8 cellular contexts compared by ENCODE assay signal in genomic region chr19:32374362-32374761, GRCh38. TPM values are rescaled to one million over a fixed set of nuclear protein-coding genes. Genes with fewer than 3 reads are reported as not detected.
DNase-seq lines count a peak whose midpoint lies in the region; ATAC-seq, FAIRE-seq and TF ChIP-seq lines count a peak whose summit lies in the region.
"Not testable (repeated sequence)": the region's sequence is repeated elsewhere in the genome, so short reads cannot be mapped to it uniquely, and the experiment has no call there.

No MANE protein-coding gene starts in this region.

- not testable (repeated sequence) for H3K9me1 ChIP-seq in K562 (ENCODE audit: control insufficient read depth, insufficient read depth, low read length); keratinocyte (ENCODE audit: control insufficient read depth, extremely low read depth, insufficient read depth, low read length)

- H3K27me3 ChIP-seq in K562 (ENCODE audit: control insufficient read depth in 2 of 2, insufficient read depth in 2 of 2, low read length in 2 of 2); esophagus muscularis mucosa; keratinocyte (ENCODE audit: control insufficient read depth, extremely low read depth, insufficient read depth, low read length); skeletal muscle satellite cell (ENCODE audit: control insufficient read depth, insufficient read depth, low read length); upper lobe of left lung: not testable (repeated sequence)

- H2AFZ ChIP-seq in K562 (ENCODE audit: low read depth, low read length) = peak overlapping the region; percentile 56; the same call in 1 of the 2 replicates
- not testable (repeated sequence) for H2AFZ ChIP-seq in keratinocyte (ENCODE audit: control insufficient read depth, low read length)

- peak overlapping the region; percentile 64 for H3K27ac ChIP-seq in RWPE1
- H3K27ac ChIP-seq in K562 (ENCODE audit: extremely low read depth, low read depth, low read length) = peak overlapping the region; percentile 93
- H3K27ac ChIP-seq in esophagus muscularis mucosa (replicated peaks in 1 of 4) = peak overlapping the region; percentile 24 to 68 (median 54)
- H3K27ac ChIP-seq in keratinocyte (ENCODE audit: control insufficient read depth, insufficient read depth, low read length) = peak overlapping the region; percentile 47
- H3K27ac ChIP-seq in upper lobe of left lung = peak overlapping the region in 3 of 4 donors; percentile 35 to 68 (median 53)

- H3K4me3 Mint-ChIP-seq in nephron = not testable (repeated sequence)

- TF ChIP-seq EP300 in K562 (IDR thresholded peaks at IDR 0.05; ENCODE audit: low read length); esophagus muscularis mucosa (IDR thresholded peaks at IDR 0.05); upper lobe of left lung (IDR thresholded peaks at IDR 0.05): not testable (repeated sequence)

- H3K36me3 ChIP-seq in K562 (ENCODE audit: control insufficient read depth, insufficient read depth, low read length) (peaks cover 71% of the 10 kb centered on the region), esophagus muscularis mucosa (peaks cover 5 to 62% (median 29%) of the 10 kb centered on the region in 4 donors), skeletal muscle satellite cell (ENCODE audit: insufficient read depth, low read length) (peaks cover 25% of the 10 kb centered on the region), upper lobe of left lung (peaks cover 0 to 38% (median 3%) of the 10 kb centered on the region in 4 donors)
- H3K36me3 ChIP-seq in keratinocyte (ENCODE audit: control insufficient read depth in 2 of 2, extremely low read depth in 1 of 2, insufficient read depth in 2 of 2, low read length in 2 of 2) = not testable (repeated sequence)

- ATAC-seq in K562 = peak; percentile 20; the same call in 1 of the 3 replicates
- ATAC-seq in upper lobe of left lung (ENCODE audit: low FRiP score in 2 of 2) = not testable (repeated sequence)

- TF ChIP-seq RAD21 in K562 (CRISPR knock-in tag; conservative IDR thresholded peaks at IDR 0.05 in 1 of 2, IDR thresholded peaks at IDR 0.05 in 1 of 2) = not testable (repeated sequence)

- CTCF ChIA-PET in RWPE1 (lab: Yijun Ruan, JAX) (interaction anchor here (0.6 kb wide), 1 partner anchor 589 kb away, joined by 3 read pairs; no protein-coding TSS in a partner anchor), K562 (lab: Yijun Ruan, JAX; ENCODE audit: low intra/inter-chr PET ratio) (interaction anchor here (0.7 kb wide), 1 partner anchor 85 kb away, joined by 4 read pairs; no protein-coding TSS in a partner anchor)

- not testable (repeated sequence) for H3K4me3 ChIP-seq in K562; esophagus muscularis mucosa; keratinocyte (ENCODE audit: control insufficient read depth in 2 of 3, extremely low read depth in 1 of 3, insufficient read depth in 2 of 3, low read depth in 1 of 3, low read length in 3 of 3); upper lobe of left lung
- H3K4me3 ChIP-seq in skeletal muscle satellite cell (ENCODE audit: low read length) = peak overlapping the region; percentile 29

- in situ Hi-C loops in K562 (cut with MboI) = not testable (repeated sequence)

- POLR2A ChIA-PET in RWPE1 (lab: Yijun Ruan, JAX; ENCODE audit: low non-redundant PET) = not testable (repeated sequence)
- POLR2A ChIA-PET in K562 (lab: Yijun Ruan, JAX) = interaction anchor here (0.6 to 1.6 kb wide), 5 partner anchors 11 to 87 kb away, joined by 3 to 5 read pairs (median 4); no protein-coding TSS in a partner anchor

- not testable (repeated sequence) for BruUV-seq in K562 (replicated peaks; lab: Mats Ljungman, UMichigan)

- WGBS in K562 (ENCODE audit: insufficient coverage, low coverage, missing lambda C conversion rate) = 33% methylated on average over 2 of the region's 3 CpGs
- 97% methylated on average over 3 of the region's 3 CpGs for WGBS in esophagus muscularis mucosa
- WGBS in upper lobe of left lung, 2 donors = 85 to 97% methylated on average over 3 of the region's 3 CpGs

- peak; percentile 21 for DNase-seq in DMS53 (lab: John Stamatoyannopoulos, UW)
- not testable (repeated sequence) for DNase-seq in RWPE1 (ENCODE audit: low spot score); K562 (ENCODE audit: extremely low read depth in 1 of 4, low spot score in 3 of 4); esophagus muscularis mucosa (ENCODE audit: extremely low spot score); keratinocyte (ENCODE audit: low read depth, low spot score); upper lobe of left lung

- not testable (repeated sequence) for TF ChIP-seq CTCF in RWPE1 (conservative IDR thresholded peaks at IDR 0.05; ENCODE audit: low read depth); K562 (IDR thresholded peaks at IDR 0.05 in 2 of 3, conservative IDR thresholded peaks at IDR 0.05 in 1 of 3; ENCODE audit: insufficient read depth in 2 of 3, low read depth in 1 of 3, low read length in 3 of 3); esophagus muscularis mucosa (IDR thresholded peaks at IDR 0.05); keratinocyte (optimal IDR thresholded peaks at IDR 0.05 in 1 of 3, IDR thresholded peaks at IDR 0.05 in 1 of 3, conservative IDR thresholded peaks at IDR 0.05 in 1 of 3; ENCODE audit: extremely low read depth in 1 of 3, insufficient read depth in 2 of 3, low read length in 3 of 3); nephron (IDR thresholded peaks at IDR 0.05; ENCODE audit: unreplicated experiment in 3 of 3); upper lobe of left lung (IDR thresholded peaks at IDR 0.05)

- not testable (repeated sequence) for H3K9me3 ChIP-seq in K562 (replicated peaks; ENCODE audit: control insufficient read depth, insufficient read depth, low read depth, low read length); esophagus muscularis mucosa; keratinocyte (ENCODE audit: control insufficient read depth, low read depth, low read length); skeletal muscle satellite cell (replicated peaks; ENCODE audit: low read length); upper lobe of left lung

- dilution Hi-C loops in keratinocyte (cut with MboI; ENCODE audit: extremely low pct_ligation_motif_present, low sequenced_read_pairs) = not testable (repeated sequence)

- H3K4me2 ChIP-seq in K562 (ENCODE audit: insufficient read depth, low read length) (peak overlapping the region; percentile 67; the same call in 1 of the 2 replicates), skeletal muscle satellite cell (ENCODE audit: low read length) (peak overlapping the region; percentile 69)
- H3K4me2 ChIP-seq in keratinocyte (ENCODE audit: control insufficient read depth, extremely low read depth, insufficient read depth, low read depth, low read length) = not testable (repeated sequence)

- H3K79me2 ChIP-seq in K562 (ENCODE audit: control insufficient read depth, insufficient read depth, low read length) = peaks cover 38% of the 10 kb centered on the region
- H3K79me2 ChIP-seq in keratinocyte (ENCODE audit: control insufficient read depth, insufficient read depth, low read length) = not testable (repeated sequence)

- H3K9ac ChIP-seq in K562 (ENCODE audit: insufficient read depth in 1 of 2, low read depth in 2 of 2, low read length in 2 of 2) (peak overlapping the region in 1 of 2 experiments; percentile 62; a peak in 2 of 4 replicates), skeletal muscle satellite cell (ENCODE audit: low read depth, low read length) (peak overlapping the region; percentile 37)
- not testable (repeated sequence) for H3K9ac ChIP-seq in keratinocyte (ENCODE audit: control insufficient read depth, extremely low read depth, insufficient read depth, low read length)

- TF ChIP-seq POLR2A in K562 (conservative IDR thresholded peaks at IDR 0.05); esophagus muscularis mucosa (IDR thresholded peaks at IDR 0.05; ENCODE audit: low read depth); upper lobe of left lung (IDR thresholded peaks at IDR 0.05): not testable (repeated sequence)

- not testable (repeated sequence) for FAIRE-seq in K562 (lab: Jason Lieb, UNC); keratinocyte (lab: Jason Lieb, UNC)

- H3K4me1 ChIP-seq in K562 (replicated peaks in 1 of 2; ENCODE audit: control insufficient read depth in 2 of 2, insufficient read depth in 2 of 2, low read length in 2 of 2) (peaks cover 4 to 28% of the 10 kb centered on the region in 2 experiments; a peak in 4 of 5 replicates), esophagus muscularis mucosa (peaks cover 18 to 24% (median 19%) of the 10 kb centered on the region in 4 donors), keratinocyte (ENCODE audit: control insufficient read depth, extremely low read depth, insufficient read depth, low read length) (peaks cover 17% of the 10 kb centered on the region), skeletal muscle satellite cell (ENCODE audit: control insufficient read depth, insufficient read depth, low read length) (peaks cover 23% of the 10 kb centered on the region), upper lobe of left lung (peaks cover 0 to 12% (median 6%) of the 10 kb centered on the region in 4 donors)

- H4K20me1 ChIP-seq in K562 (replicated peaks; ENCODE audit: control insufficient read depth, insufficient read depth, low read length); keratinocyte (ENCODE audit: control insufficient read depth, extremely low read depth, insufficient read depth, low read length): not testable (repeated sequence)

- not testable (repeated sequence) for H3K27me3 Mint-ChIP-seq in nephron (ENCODE audit: low read depth)

- H3K4me1 Mint-ChIP-seq in nephron = peaks cover 15% of the 10 kb centered on the region

- H3K9me3 Mint-ChIP-seq in nephron = not testable (repeated sequence)

- peaks cover 67% of the 10 kb centered on the region for H3K36me3 Mint-ChIP-seq in nephron (ENCODE audit: low read depth)

- H3K27ac Mint-ChIP-seq in nephron = peak overlapping the region; percentile 70 to 87 (median 86)

- intact Hi-C loops in K562 (cut with micrococcal nuclease); esophagus muscularis mucosa (cut with DNase I): not testable (repeated sequence)

RNA-seq across cellular contexts. Expression of gene ZNF507, which starts 29.0 kb away (rescaled TPM):
- 20.4 and 74.7 TPM in 2 replicates for total RNA-seq in K562 (2011; cell fraction: chromatin; rRNA removed; ENCODE audit: low replicate concordance)
- 9.5 and 13.7 TPM in 2 replicates for total RNA-seq in K562 (2011; cell fraction: nucleolus; rRNA removed)
- total RNA-seq in K562 (2011; cell fraction: nucleoplasm; rRNA removed) = 27.4 and 35.9 TPM in 2 replicates
- total RNA-seq in K562 (2014; rRNA removed) (7.8 and 9.2 TPM in 2 replicates), K562 (2014; rRNA removed; fragmentation: Illumina TruSeq; extraction: Trizol) (10.4 and 11.8 TPM in 2 replicates), K562 (2015; rRNA removed; fragmentation: Illumina TruSeq; extraction: Trizol) (9.5 and 10.1 TPM in 2 replicates), K562 (2021) (15.1 and 18.1 TPM in 2 replicates), esophagus muscularis mucosa (10 to 100 TPM; 12.6 to 19.1 (median 17.9) TPM), upper lobe of left lung (10 to 100 TPM; 13.0 to 27.2 (median 17.5) TPM)
- polyA plus RNA-seq in K562 (2011; rRNA removed) (22.4 and 25.0 TPM in 2 replicates), K562 (2014; fragmentation: Illumina TruSeq; extraction: Trizol) (16.8 and 17.8 TPM in 2 replicates), K562 (2014; fragmentation: Nextera tagmentation; extraction: Ambion mirVana) (1 to 10 TPM; 2.9 to 3.2 TPM), K562 (2014; rRNA removed) (11.2 and 12.0 TPM in 2 replicates), keratinocyte (6.9 to 10.2 TPM (median 9.0 TPM) in 3 replicates)
- 6.0 and 11.1 TPM in 2 replicates for polyA plus RNA-seq in K562 (2011; cell fraction: cytosol; rRNA removed)
- polyA plus RNA-seq in K562 (2011; cell fraction: nucleus; rRNA removed) = 17.7 and 20.0 TPM in 2 replicates
- polyA plus RNA-seq in K562 (2012) = 7.5 and 8.7 TPM in 2 replicates
- polyA minus RNA-seq in K562 (2011; rRNA and poly(A)+ RNA removed) = 45.8 and 57.4 TPM in 2 replicates
- 12.8 and 13.5 TPM in 2 replicates for polyA minus RNA-seq in K562 (2011; cell fraction: cytosol; rRNA and poly(A)+ RNA removed)
- polyA minus RNA-seq in K562 (2011; cell fraction: nucleus; rRNA and poly(A)+ RNA removed) = 18.2 and 29.5 TPM in 2 replicates
- polyA plus RNA-seq in keratinocyte (2011; ENCODE audit: low read depth) = 2.7 TPM
- polyA plus RNA-seq in keratinocyte (2011; cell fraction: cytosol; rRNA removed) = 3.4 and 6.1 TPM in 2 replicates
- polyA plus RNA-seq in keratinocyte (2011; cell fraction: nucleus; rRNA removed) = 10.3 and 12.9 TPM in 2 replicates
- polyA plus RNA-seq in keratinocyte (2012; ENCODE audit: low replicate concordance) = 2.6 and 5.7 TPM in 2 replicates
- 4.0 to 14.4 TPM (median 7.1 TPM) in 3 replicates for polyA minus RNA-seq in keratinocyte
- 2.1 TPM for polyA minus RNA-seq in keratinocyte (2011; cell fraction: cytosol; rRNA and poly(A)+ RNA removed)
- 4.7 and 12.4 TPM in 2 replicates for polyA minus RNA-seq in keratinocyte (2011; cell fraction: nucleus; rRNA and poly(A)+ RNA removed)
- total RNA-seq in skeletal muscle satellite cell (2012; rRNA removed) = 8.3 and 8.6 TPM in 2 replicates

RNA-seq across cellular contexts. Expression of gene DPY19L3, which starts 31.2 kb away (rescaled TPM):
- total RNA-seq in K562 (2011; cell fraction: chromatin; rRNA removed; ENCODE audit: low replicate concordance) = 95.7 and 203 TPM in 2 replicates
- 66.5 and 77.7 TPM in 2 replicates for total RNA-seq in K562 (2011; cell fraction: nucleolus; rRNA removed)
- total RNA-seq in K562 (2011; cell fraction: nucleoplasm; rRNA removed) = 69.9 and 110 TPM in 2 replicates
- total RNA-seq in K562 (2014; rRNA removed) (18.8 and 39.7 TPM in 2 replicates), K562 (2014; rRNA removed; fragmentation: Illumina TruSeq; extraction: Trizol) (22.0 and 33.9 TPM in 2 replicates), K562 (2015; rRNA removed; fragmentation: Illumina TruSeq; extraction: Trizol) (19.4 and 20.8 TPM in 2 replicates), K562 (2021) (35.2 and 39.2 TPM in 2 replicates), esophagus muscularis mucosa (10 to 100 TPM; 13.6 to 16.4 (median 14.6) TPM), upper lobe of left lung (10 to 100 TPM; 27.3 to 76.5 (median 29.5) TPM)
- polyA plus RNA-seq in K562 (2011; rRNA removed) (37.2 and 38.3 TPM in 2 replicates), K562 (2014; fragmentation: Illumina TruSeq; extraction: Trizol) (25.0 and 31.5 TPM in 2 replicates), K562 (2014; fragmentation: Nextera tagmentation; extraction: Ambion mirVana) (1 to 10 TPM; 4.7 to 6.0 TPM), K562 (2014; rRNA removed) (30.8 and 32.0 TPM in 2 replicates), keratinocyte (7.9 to 10.0 TPM (median 10.0 TPM) in 3 replicates)
- polyA plus RNA-seq in K562 (2011; cell fraction: cytosol; rRNA removed) = 29.9 and 36.1 TPM in 2 replicates
- polyA plus RNA-seq in K562 (2011; cell fraction: nucleus; rRNA removed) = 148 and 257 TPM in 2 replicates
- polyA plus RNA-seq in K562 (2012) = 13.8 and 24.8 TPM in 2 replicates
- 77.5 and 87.2 TPM in 2 replicates for polyA minus RNA-seq in K562 (2011; rRNA and poly(A)+ RNA removed)
- polyA minus RNA-seq in K562 (2011; cell fraction: cytosol; rRNA and poly(A)+ RNA removed) = 28.4 and 34.1 TPM in 2 replicates
- 93.3 and 118 TPM in 2 replicates for polyA minus RNA-seq in K562 (2011; cell fraction: nucleus; rRNA and poly(A)+ RNA removed)
- polyA plus RNA-seq in keratinocyte (2011; ENCODE audit: low read depth) = 1.6 TPM
- polyA plus RNA-seq in keratinocyte (2011; cell fraction: cytosol; rRNA removed) = 3.0 and 4.3 TPM in 2 replicates
- 35.8 and 38.2 TPM in 2 replicates for polyA plus RNA-seq in keratinocyte (2011; cell fraction: nucleus; rRNA removed)
- 1.2 and 3.4 TPM in 2 replicates for polyA plus RNA-seq in keratinocyte (2012; ENCODE audit: low replicate concordance)
- 9.9 to 18.2 TPM (median 17.3 TPM) in 3 replicates for polyA minus RNA-seq in keratinocyte
- polyA minus RNA-seq in keratinocyte (2011; cell fraction: cytosol; rRNA and poly(A)+ RNA removed) = 6.5 TPM
- 17.6 and 18.7 TPM in 2 replicates for polyA minus RNA-seq in keratinocyte (2011; cell fraction: nucleus; rRNA and poly(A)+ RNA removed)
- 28.6 and 37.5 TPM in 2 replicates for total RNA-seq in skeletal muscle satellite cell (2012; rRNA removed)
